1 cellular context compared by ENCODE assay signal in genomic region chr4:142581891-142582290, GRCh38.
TF ChIP-seq lines count a peak whose summit lies in the region.

No MANE protein-coding gene starts in this region.

TF ChIP-seq in GM12878, 131 proteins besides CTCF, POLR2A, EP300 and RAD21 (continued from another document):
- TF ChIP-seq HSF1 (IDR thresholded peaks at IDR 0.05; ENCODE audit: low read depth, low read length) (no peak), ZNF622 (IDR thresholded peaks at IDR 0.05) (no peak), EED (IDR thresholded peaks at IDR 0.05; ENCODE audit: low read depth) (no peak), KLF5 (IDR thresholded peaks at IDR 0.05; ENCODE audit: partially characterized antibody) (no peak), SUPT20H (IDR thresholded peaks at IDR 0.05; ENCODE audit: borderline replicate concordance, control insufficient read depth, low read depth, low read length) (no peak), ASH2L (IDR thresholded peaks at IDR 0.05; ENCODE audit: borderline replicate concordance, low read depth) (no peak), RUNX3 (IDR thresholded peaks at IDR 0.05; ENCODE audit: low read length) (no peak), BRCA1 (IDR thresholded peaks at IDR 0.05; ENCODE audit: low read depth, low read length) (no peak), NR2C2 (IDR thresholded peaks at IDR 0.05; ENCODE audit: borderline replicate concordance, control insufficient read depth, insufficient read length, low read depth) (no peak), ZBTB11 (CRISPR knock-in tag; IDR thresholded peaks at IDR 0.05) (no peak), RAD51 (IDR thresholded peaks at IDR 0.05) (no peak), GABPA (IDR thresholded peaks at IDR 0.05; ENCODE audit: low read depth) (no peak), E2F8 (IDR thresholded peaks at IDR 0.05; ENCODE audit: low read depth, partially characterized antibody) (no peak)
